ENCODE assay signal across 29 cellular contexts in genomic region chr1:64077281-64077940, GRCh38.
DNase-seq lines count a peak whose midpoint lies in the region; ATAC-seq, FAIRE-seq and TF ChIP-seq lines count a peak whose summit lies in the region.
"Had no signal": no experiment of that assay in that cellular context is flagged by ENCODE, and none has a peak within 500 bp of the region (broad histone marks: within the 10 kb centered on the region; RNA-seq: fewer than 3 reads in every experiment).

No MANE protein-coding gene starts in this region.

- H3K27me3 ChIP-seq in RWPE2 (ENCODE audit: insufficient read depth, poor library complexity, severe bottlenecking) (no peaks in the 10 kb centered on the region), keratinocyte (ENCODE audit: control insufficient read depth, extremely low read depth, insufficient read depth, low read length) (no peaks in the 10 kb centered on the region), smooth muscle cell (ENCODE audit: low read depth) (no peaks in the 10 kb centered on the region)
- H3K27me3 ChIP-seq: esophagus squamous epithelium, ovary, tibial artery had no signal

- no peaks in the 10 kb centered on the region for H3K4me1 Mint-ChIP-seq in activated CD8-positive, alpha-beta T cell treated with anti-CD3 and anti-CD28 coated beads for 36 hours (ENCODE audit: low read depth)
- H3K4me1 Mint-ChIP-seq: CD4-positive, alpha-beta memory T cell; central memory CD8-positive, alpha-beta T cell; stimulated activated memory B cell treated with anti-CD40 and anti-IgM and Interleukin-4, amounts not matched to agents 10 μg/mL and 1 μg/mL and 100 μg/mL, for 72 hours; T-helper 17 cell had no signal

- ATAC-seq in RWPE2 (ENCODE audit: low read depth) (peak; percentile 93), GM19455 (IDR thresholded peaks at IDR 0.05; ENCODE audit: unreplicated experiment) (no peak)
- ATAC-seq in activated CD8-positive, alpha-beta T cell treated with anti-CD3 and anti-CD28 coated beads for 36 hours = no peak
- ATAC-seq: GM12878; GM23338; sciatic nerve; stimulated activated memory B cell treated with anti-CD40 and anti-IgM and Interleukin-4, amounts not matched to agents 10 μg/mL and 1 μg/mL and 100 μg/mL, for 72 hours; T-helper 17 cell had no signal

- CTCF ChIA-PET in activated CD8-positive, alpha-beta T cell treated with anti-CD3 and anti-CD28 coated beads for 36 hours (lab: Charles Lee) = no interaction called here

- FAIRE-seq in keratinocyte (lab: Jason Lieb, UNC) = peak; percentile 99
- FAIRE-seq: GM12878 had no signal

- TF ChIP-seq CTCF in RWPE2 (IDR thresholded peaks at IDR 0.05; ENCODE audit: poor library complexity, severe bottlenecking) (no peak), keratinocyte (optimal IDR thresholded peaks at IDR 0.05 in 1 of 3, IDR thresholded peaks at IDR 0.05 in 1 of 3, conservative IDR thresholded peaks at IDR 0.05 in 1 of 3; ENCODE audit: extremely low read depth in 1 of 3, insufficient read depth in 2 of 3, low read length in 3 of 3) (no peak), smooth muscle cell (IDR thresholded peaks at IDR 0.05; ENCODE audit: borderline replicate concordance, insufficient read depth, poor library complexity, severe bottlenecking) (no peak)
- TF ChIP-seq CTCF in activated CD8-positive, alpha-beta T cell treated with anti-CD3 and anti-CD28 coated beads for 36 hours (IDR thresholded peaks at IDR 0.05) = no peak

- intact Hi-C loops in activated CD8-positive, alpha-beta T cell treated with anti-CD3 and anti-CD28 coated beads for 36 hours (cut with micrococcal nuclease) = no loop called here

- H3K9ac ChIP-seq in keratinocyte (ENCODE audit: control insufficient read depth, extremely low read depth, insufficient read depth, low read length) = peak overlapping the region; percentile 65
- H3K9ac ChIP-seq in smooth muscle cell (ENCODE audit: low read depth) = no peak overlapping the region

- H3K4me1 ChIP-seq in RWPE2 (ENCODE audit: insufficient read depth, poor library complexity, severe bottlenecking) (peaks cover 13% of the 10 kb centered on the region), keratinocyte (ENCODE audit: control insufficient read depth, extremely low read depth, insufficient read depth, low read length) (peaks cover 57% of the 10 kb centered on the region), smooth muscle cell (ENCODE audit: low read depth) (peaks cover 21% of the 10 kb centered on the region)

- H3K4me2 ChIP-seq in keratinocyte (ENCODE audit: control insufficient read depth, extremely low read depth, insufficient read depth, low read depth, low read length) (peak overlapping the region; percentile 42), smooth muscle cell (no peak overlapping the region)
- H3K4me2 ChIP-seq: GM23338 had no signal

- no peaks in the 10 kb centered on the region for H3K9me1 ChIP-seq in keratinocyte (ENCODE audit: control insufficient read depth, extremely low read depth, insufficient read depth, low read length)

- no peaks in the 10 kb centered on the region for H3K79me2 ChIP-seq in keratinocyte (ENCODE audit: control insufficient read depth, insufficient read depth, low read length)
- H3K79me2 ChIP-seq in smooth muscle cell (ENCODE audit: low read depth) = no peaks in the 10 kb centered on the region

- H3K27ac Mint-ChIP-seq in activated CD8-positive, alpha-beta T cell treated with anti-CD3 and anti-CD28 coated beads for 36 hours = no peak overlapping the region
- H3K27ac Mint-ChIP-seq: CD4-positive, alpha-beta memory T cell; GM23338; stimulated activated memory B cell treated with anti-CD40 and anti-IgM and Interleukin-4, amounts not matched to agents 10 μg/mL and 1 μg/mL and 100 μg/mL, for 72 hours; T-helper 17 cell had no signal

- peak overlapping the region; percentile 62 for H2AFZ ChIP-seq in keratinocyte (ENCODE audit: control insufficient read depth, low read length)
- no peak overlapping the region for H2AFZ ChIP-seq in smooth muscle cell (ENCODE audit: low read depth)
- H2AFZ ChIP-seq: GM23338 had no signal

- H3K9me3 Mint-ChIP-seq in activated CD8-positive, alpha-beta T cell treated with anti-CD3 and anti-CD28 coated beads for 36 hours = no peaks in the 10 kb centered on the region
- H3K9me3 Mint-ChIP-seq: central memory CD8-positive, alpha-beta T cell; GM23338; stimulated activated memory B cell treated with anti-CD40 and anti-IgM and Interleukin-4, amounts not matched to agents 10 μg/mL and 1 μg/mL and 100 μg/mL, for 72 hours had no signal

- no peaks in the 10 kb centered on the region for H3K36me3 Mint-ChIP-seq in activated CD8-positive, alpha-beta T cell treated with anti-CD3 and anti-CD28 coated beads for 36 hours (ENCODE audit: low read depth)
- H3K36me3 Mint-ChIP-seq: CD4-positive, alpha-beta memory T cell; stimulated activated memory B cell treated with anti-CD40 and anti-IgM and Interleukin-4, amounts not matched to agents 10 μg/mL and 1 μg/mL and 100 μg/mL, for 72 hours had no signal

- H3K36me3 ChIP-seq in RWPE2 (ENCODE audit: low read depth) (no peaks in the 10 kb centered on the region), keratinocyte (ENCODE audit: control insufficient read depth in 2 of 2, extremely low read depth in 1 of 2, insufficient read depth in 2 of 2, low read length in 2 of 2) (no peaks in the 10 kb centered on the region), smooth muscle cell (ENCODE audit: low read depth) (no peaks in the 10 kb centered on the region)
- H3K36me3 ChIP-seq: esophagus squamous epithelium, ovary, tibial artery, WERI-Rb-1 had no signal

- H3K27ac ChIP-seq in RWPE2 (ENCODE audit: poor library complexity, severe bottlenecking) (peak overlapping the region; percentile 60), keratinocyte (ENCODE audit: control insufficient read depth, insufficient read depth, low read length) (peak overlapping the region; percentile 87), smooth muscle cell (ENCODE audit: low read depth) (peak overlapping the region; percentile 70)
- H3K27ac ChIP-seq: HL-60, ovary, tibial artery, WERI-Rb-1 had no signal

- no peaks in the 10 kb centered on the region for H3K27me3 Mint-ChIP-seq in activated CD8-positive, alpha-beta T cell treated with anti-CD3 and anti-CD28 coated beads for 36 hours
- H3K27me3 Mint-ChIP-seq: central memory CD8-positive, alpha-beta T cell; stimulated activated memory B cell treated with anti-CD40 and anti-IgM and Interleukin-4, amounts not matched to agents 10 μg/mL and 1 μg/mL and 100 μg/mL, for 72 hours had no signal

- H4K20me1 ChIP-seq in keratinocyte (ENCODE audit: control insufficient read depth, extremely low read depth, insufficient read depth, low read length) = no peaks in the 10 kb centered on the region
- no peaks in the 10 kb centered on the region for H4K20me1 ChIP-seq in smooth muscle cell (ENCODE audit: low read depth)

- H3K9me3 ChIP-seq in RWPE2 (ENCODE audit: severe bottlenecking) = no peaks in the 10 kb centered on the region
- no peaks in the 10 kb centered on the region for H3K9me3 ChIP-seq in keratinocyte (ENCODE audit: control insufficient read depth, low read depth, low read length)
- no peaks in the 10 kb centered on the region for H3K9me3 ChIP-seq in smooth muscle cell (replicated peaks; ENCODE audit: low read depth)
- H3K9me3 ChIP-seq: esophagus squamous epithelium, ovary, tibial artery had no signal

- WGBS in smooth muscle cell (ENCODE audit: low lambda C conversion rate) = 56% methylated on average over 8 of the region's 8 CpGs

- DNase-seq in RWPE2 (ENCODE audit: low spot score) (peak; percentile 74), ecto neural progenitor cell (ENCODE audit: low spot score) (peak; percentile 54), keratinocyte (ENCODE audit: low read depth, low spot score) (peak; percentile 84), smooth muscle cell (lab: John Stamatoyannopoulos, UW; ENCODE audit: unreplicated experiment) (no peak), T-helper 2 cell (no peak), NCI-H69 (lab: John Stamatoyannopoulos, UW) (no peak)
- DNase-seq in activated CD8-positive, alpha-beta T cell treated with anti-CD3 and anti-CD28 coated beads for 36 hours = no peak
- DNase-seq: activated naive CD4-positive, alpha-beta T cell treated with Interleukin-2 at 50 U/mL for 16 hours; amniotic stem cell; CD4-positive, alpha-beta memory T cell; effector CD4-positive, alpha-beta T cell; esophagus squamous epithelium; glutamatergic neuron; IMR-90; NCI-H146; NCI-H2171 treated with DMSO at 0.1 percent for 48 hours; NCI-H748 treated with DMSO at 0.1 percent for 48 hours; ovary; T-helper 17 cell; tibial artery; WERI-Rb-1 had no signal

- POLR2A ChIA-PET in activated CD8-positive, alpha-beta T cell treated with anti-CD3 and anti-CD28 coated beads for 36 hours (lab: Charles Lee) = no interaction called here

- dilution Hi-C loops in keratinocyte (cut with MboI; ENCODE audit: extremely low pct_ligation_motif_present, low sequenced_read_pairs) = no loop called here

- H3K4me3 Mint-ChIP-seq in activated CD8-positive, alpha-beta T cell treated with anti-CD3 and anti-CD28 coated beads for 36 hours = no peak overlapping the region
- H3K4me3 Mint-ChIP-seq: CD4-positive, alpha-beta memory T cell; central memory CD8-positive, alpha-beta T cell; GM23338; stimulated activated memory B cell treated with anti-CD40 and anti-IgM and Interleukin-4, amounts not matched to agents 10 μg/mL and 1 μg/mL and 100 μg/mL, for 72 hours; T-helper 17 cell had no signal

- H3K4me3 ChIP-seq in RWPE2 (ENCODE audit: severe bottlenecking) (no peak overlapping the region), keratinocyte (ENCODE audit: control insufficient read depth in 2 of 3, extremely low read depth in 1 of 3, insufficient read depth in 2 of 3, low read depth in 1 of 3, low read length in 3 of 3) (no peak overlapping the region), smooth muscle cell (no peak overlapping the region)
- H3K4me3 ChIP-seq: esophagus squamous epithelium, GM12878, GM23338, lung, ovary, tibial artery had no signal

- peaks cover 12% of the 10 kb centered on the region for H3F3A ChIP-seq in smooth muscle cell (ENCODE audit: low read depth)

Comparison
In these comparisons a context has a peak if more than half of its experiments do, and no peak if none do; other contexts are left out.
1. DNase-seq: peak in RWPE2 (single experiment), ecto neural progenitor cell (single experiment) and keratinocyte (single experiment); none in smooth muscle cell (single experiment), T-helper 2 cell (0 of 5), activated CD8-positive, alpha-beta T cell treated with anti-CD3 and anti-CD28 coated beads for 36 hours (single experiment) and NCI-H69 (single experiment).
2. Peak in every context shown above with its lines, with median percentiles within 50 percentile points of each other: H3K27ac ChIP-seq.